Comparison of ENCODE assay signal across 20 cellular contexts in the genomic region with DNA sequence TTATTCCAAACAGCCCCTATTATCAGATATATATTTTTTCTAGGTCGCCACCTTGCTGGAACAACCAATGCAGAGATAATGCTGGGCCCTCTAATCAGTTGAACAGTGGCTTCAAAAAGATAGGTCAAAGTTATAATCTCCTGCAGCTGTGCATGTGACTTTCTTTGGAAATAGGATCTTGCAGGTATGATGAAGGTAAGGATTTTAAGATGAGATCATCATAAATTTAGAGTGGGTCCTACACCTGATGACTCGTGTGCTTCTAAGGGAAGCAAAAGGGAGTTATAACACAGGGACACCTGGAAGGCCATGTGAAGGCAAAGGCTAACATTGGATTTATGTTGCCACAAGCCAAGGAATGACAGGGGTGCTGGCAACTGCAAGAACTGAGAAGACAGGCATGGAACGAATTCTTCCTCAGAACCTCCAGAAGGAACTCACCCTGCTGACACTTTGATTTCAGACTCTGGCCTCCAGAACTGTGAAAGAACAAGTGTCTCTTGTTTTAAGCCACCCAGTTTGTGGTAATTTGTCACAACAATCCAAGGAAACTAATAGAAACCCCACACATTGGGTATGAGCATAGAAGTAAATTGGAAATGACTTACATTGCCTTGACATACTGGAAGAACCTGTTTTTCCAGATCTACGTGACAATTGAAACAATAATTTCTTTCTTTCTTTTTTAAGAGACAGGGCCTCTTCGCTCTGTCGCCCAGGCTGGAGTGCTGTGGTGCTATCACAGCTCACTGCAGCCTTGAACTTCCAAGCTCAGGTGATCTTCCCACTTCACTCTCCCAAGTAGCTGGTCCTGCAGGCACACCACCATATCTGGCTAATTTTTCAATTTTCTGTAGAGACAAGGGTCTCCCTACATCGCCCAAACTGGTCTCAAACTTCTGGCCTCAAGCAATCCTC. TPM values are rescaled to one million over a fixed set of nuclear protein-coding genes. Genes with fewer than 3 reads are reported as not detected.
DNase-seq lines count a peak whose midpoint lies in the region; TF ChIP-seq lines count a peak whose summit lies in the region.
"Had no signal": no experiment of that assay in that cellular context is flagged by ENCODE, and none has a peak within 500 bp of the region (broad histone marks: within the 10 kb centered on the region; RNA-seq: fewer than 3 reads in every experiment).

No MANE protein-coding gene starts in this region.

- no peak overlapping the region for H3K4me3 ChIP-seq in hepatocyte
- no peak overlapping the region for H3K4me3 ChIP-seq in smooth muscle cell
- H3K4me3 ChIP-seq: gastroesophageal sphincter, HAP-1, lower lobe of right lung, Peyer's patch, skin epidermis had no signal

- TF ChIP-seq CTCF in hepatocyte (IDR thresholded peaks at IDR 0.05; ENCODE audit: poor library complexity) (no peak), smooth muscle cell (IDR thresholded peaks at IDR 0.05; ENCODE audit: borderline replicate concordance, insufficient read depth, poor library complexity, severe bottlenecking) (no peak)

- H3K27ac ChIP-seq in hepatocyte = peak overlapping the region; percentile 44
- peak overlapping the region; percentile 20 for H3K27ac ChIP-seq in smooth muscle cell (ENCODE audit: low read depth)
- H3K27ac ChIP-seq: 22Rv1, gastroesophageal sphincter, lower lobe of right lung, Peyer's patch had no signal

- no peaks in the 10 kb centered on the region for H3F3A ChIP-seq in smooth muscle cell (ENCODE audit: low read depth)

- H3K36me3 ChIP-seq in hepatocyte (replicated peaks; ENCODE audit: insufficient read depth, low read depth) (no peaks in the 10 kb centered on the region), smooth muscle cell (ENCODE audit: low read depth) (no peaks in the 10 kb centered on the region)
- H3K36me3 ChIP-seq: BE2C, gastroesophageal sphincter, HAP-1, lower lobe of right lung, Peyer's patch had no signal

- 79% methylated on average over 7 of the region's 7 CpGs for WGBS in hepatocyte (ENCODE audit: low lambda C conversion rate, missing lambda C conversion rate)
- 75% methylated on average over 7 of the region's 7 CpGs for WGBS in smooth muscle cell (ENCODE audit: low lambda C conversion rate)

- H3K4me1 ChIP-seq in hepatocyte (ENCODE audit: insufficient read depth) = peaks cover 31% of the 10 kb centered on the region
- H3K4me1 ChIP-seq in smooth muscle cell (ENCODE audit: low read depth) = no peaks in the 10 kb centered on the region
- H3K4me1 ChIP-seq: BE2C, gastroesophageal sphincter, HAP-1 had no signal

- DNase-seq in DMS153 (lab: John Stamatoyannopoulos, UW) = peak; percentile 43
- no peak for DNase-seq in DMS153 treated with DMSO at 0.1 percent for 48 hours (lab: John Stamatoyannopoulos, UW; ENCODE audit: unreplicated experiment)
- peak; percentile 57 for DNase-seq in NCI-H748 treated with DMSO at 0.1 percent for 48 hours (lab: John Stamatoyannopoulos, UW)
- DNase-seq in hepatocyte (ENCODE audit: low spot score) = peak; percentile 36
- DNase-seq in smooth muscle cell (lab: John Stamatoyannopoulos, UW; ENCODE audit: unreplicated experiment) = no peak
- no peak for DNase-seq in cerebellar nuclear complex (lab: John Stamatoyannopoulos, UW)
- no peak for DNase-seq in GF-D8 (lab: John Stamatoyannopoulos, UW)
- no peak for DNase-seq in retina
- DNase-seq: activated CD4-positive, alpha-beta T cell treated with anti-CD3 and anti-CD28 coated beads for 4 hours; activated CD8-positive, alpha-beta memory T cell treated with anti-CD3 and anti-CD28 coated beads, Interleukin-2, amount 50 U/mL, for 48 hours; activated gamma-delta T cell treated with Interleukin-2 at 50 U/mL for 16 hours; BE2C; lower lobe of right lung; naive thymus-derived CD8-positive, alpha-beta T cell; NCI-H187 treated with DMSO at 0.1 percent for 48 hours; Peyer's patch had no signal

- H4K20me1 ChIP-seq in hepatocyte (ENCODE audit: insufficient read depth, poor library complexity, severe bottlenecking) = no peaks in the 10 kb centered on the region
- no peaks in the 10 kb centered on the region for H4K20me1 ChIP-seq in smooth muscle cell (ENCODE audit: low read depth)

- H3K79me2 ChIP-seq in hepatocyte = no peaks in the 10 kb centered on the region
- H3K79me2 ChIP-seq in smooth muscle cell (ENCODE audit: low read depth) = no peaks in the 10 kb centered on the region

- no peak overlapping the region for H3K9ac ChIP-seq in smooth muscle cell (ENCODE audit: low read depth)

- H3K9me3 ChIP-seq in hepatocyte (ENCODE audit: low read depth) (peaks cover 6% of the 10 kb centered on the region), smooth muscle cell (replicated peaks; ENCODE audit: low read depth) (peaks cover 7% of the 10 kb centered on the region)
- H3K9me3 ChIP-seq: BE2C, HAP-1 had no signal

- no peak overlapping the region for H2AFZ ChIP-seq in hepatocyte
- H2AFZ ChIP-seq in smooth muscle cell (ENCODE audit: low read depth) = no peak overlapping the region

- no peaks in the 10 kb centered on the region for H3K27me3 ChIP-seq in hepatocyte
- H3K27me3 ChIP-seq in smooth muscle cell (ENCODE audit: low read depth) = no peaks in the 10 kb centered on the region
- H3K27me3 ChIP-seq: gastroesophageal sphincter, Peyer's patch had no signal

- H3K9me2 ChIP-seq in hepatocyte (replicated peaks; ENCODE audit: insufficient read depth) = no peaks in the 10 kb centered on the region

- H3K4me2 ChIP-seq in hepatocyte (no peak overlapping the region), smooth muscle cell (no peak overlapping the region)

RNA-seq across cellular contexts. Expression of a gene that starts 34.3 kb away (rescaled TPM):
- total RNA-seq in hepatocyte (17.1 and 24.3 TPM in 2 replicates), smooth muscle cell (33.1 and 35.7 TPM in 2 replicates)
- polyA plus RNA-seq in hepatocyte (14.8 and 17.0 TPM in 2 replicates), smooth muscle cell (17.1 and 21.0 TPM in 2 replicates)

Comparison
In these comparisons a context has a peak if more than half of its experiments do, and no peak if none do; other contexts are left out.
1. DNase-seq: peak in DMS153 (single experiment), NCI-H748 treated with DMSO at 0.1 percent for 48 hours (single experiment) and hepatocyte (single experiment); none in DMS153 treated with DMSO at 0.1 percent for 48 hours (single experiment), smooth muscle cell (single experiment), cerebellar nuclear complex (0 of 2), GF-D8 (single experiment) and retina (single experiment).